In genomic region chr22:29633514-29634312, GRCh38 we compare ENCODE assay signal across 25 cellular contexts. TPM values are rescaled to one million over a fixed set of nuclear protein-coding genes. Genes with fewer than 3 reads are reported as not detected.
DNase-seq lines count a peak whose midpoint lies in the region; ATAC-seq, FAIRE-seq and TF ChIP-seq lines count a peak whose summit lies in the region.
"Had no signal": no experiment of that assay in that cellular context is flagged by ENCODE, and none has a peak within 500 bp of the region (broad histone marks: within the 10 kb centered on the region; RNA-seq: fewer than 3 reads in every experiment).

No MANE protein-coding gene starts in this region.

- no peaks in the 10 kb centered on the region for H3K27me3 Mint-ChIP-seq in natural killer cell treated with Interleukin-12 subunit alpha and Interleukin-12 subunit beta and Interleukin-15 and Interleukin-18, amount 100 ng/mL, for 72 hours
- no peaks in the 10 kb centered on the region for H3K27me3 Mint-ChIP-seq in natural killer cell (ENCODE audit: low read depth in 2 of 2)
- H3K27me3 Mint-ChIP-seq: activated CD4-positive, alpha-beta memory T cell treated with anti-CD3 and anti-CD28 coated beads for 36 hours; brain; stimulated activated naive CD8-positive, alpha-beta T cell treated with anti-CD3 and anti-CD28 coated beads, Interleukin-15, amount 100 ng/mL, for 72 hours had no signal

- H3K4me1 Mint-ChIP-seq in natural killer cell treated with Interleukin-12 subunit alpha and Interleukin-12 subunit beta and Interleukin-15 and Interleukin-18, amount 100 ng/mL, for 72 hours (ENCODE audit: low read depth in 2 of 2), result peaks cover 25 to 39% of the 10 kb centered on the region in 2 donors
- H3K4me1 Mint-ChIP-seq in natural killer cell, result peaks cover 32 to 43% of the 10 kb centered on the region in 2 donors

- H3K4ac ChIP-seq in mesendoderm (ENCODE audit: low read depth, low read length), result no peak overlapping the region

- H2AFZ ChIP-seq in PC-3 (ENCODE audit: low read length) (no peak overlapping the region), K562 (ENCODE audit: low read depth, low read length) (no peak overlapping the region)

- H2BK120ac ChIP-seq in mesendoderm (ENCODE audit: low read depth, low read length), result no peak overlapping the region

- TF ChIP-seq EP300 in K562 (IDR thresholded peaks at IDR 0.05; ENCODE audit: low read length) (no peak), tibial nerve (IDR thresholded peaks at IDR 0.05) (no peak)

- POLR2A ChIA-PET in PC-3 (lab: Charles Lee; ENCODE audit: unreplicated experiment) (no interaction called here), K562 (lab: Yijun Ruan, JAX) (interaction anchor here (0.6 kb wide), 1 partner anchor 627 kb away, joined by 4 read pairs; no protein-coding TSS in a partner anchor)

- H3K4me1 ChIP-seq in PC-3 (ENCODE audit: insufficient read depth, low read length) (peaks cover 60% of the 10 kb centered on the region), K562 (replicated peaks in 1 of 2; ENCODE audit: control insufficient read depth in 2 of 2, insufficient read depth in 2 of 2, low read length in 2 of 2) (peaks cover 0 to 12% of the 10 kb centered on the region in 2 experiments; a peak in 3 of 5 replicates), tibial nerve (peaks cover 0 to 9% (median 0%) of the 10 kb centered on the region in 4 donors), mesendoderm (ENCODE audit: control insufficient read depth, low read depth, low read length) (no peaks in the 10 kb centered on the region)
- H3K4me1 ChIP-seq: colonic mucosa had no signal

- H3K9me1 ChIP-seq in K562 (ENCODE audit: control insufficient read depth, insufficient read depth, low read length), result no peaks in the 10 kb centered on the region

- H2BK15ac ChIP-seq in mesendoderm (replicated peaks; ENCODE audit: low read depth), result no peak overlapping the region

- H2BK5ac ChIP-seq in mesendoderm (ENCODE audit: low read length), result no peak overlapping the region

- in situ Hi-C loops in K562 (cut with MboI), result no loop called here

- H3K27ac ChIP-seq in PC-3 (ENCODE audit: low read length) (peak overlapping the region; percentile 89), K562 (ENCODE audit: extremely low read depth, low read depth, low read length) (no peak overlapping the region), tibial nerve (no peak overlapping the region), mesendoderm (ENCODE audit: low read depth, low read length) (no peak overlapping the region)
- H3K27ac ChIP-seq: colonic mucosa, heart left ventricle, transverse colon had no signal

- no peak for TF ChIP-seq RAD21 in K562 (CRISPR knock-in tag; conservative IDR thresholded peaks at IDR 0.05 in 1 of 2, IDR thresholded peaks at IDR 0.05 in 1 of 2)

- no peak for ATAC-seq in natural killer cell treated with Interleukin-12 subunit alpha and Interleukin-12 subunit beta and Interleukin-15 and Interleukin-18, amount 100 ng/mL, for 72 hours
- no peak for ATAC-seq in natural killer cell
- ATAC-seq in PC-3, result peak; percentile 66
- no peak for ATAC-seq in K562
- ATAC-seq: heart left ventricle; stimulated activated naive CD8-positive, alpha-beta T cell treated with anti-CD3 and anti-CD28 coated beads, Interleukin-15, amount 100 ng/mL, for 72 hours had no signal

- H3K27ac Mint-ChIP-seq in natural killer cell treated with Interleukin-12 subunit alpha and Interleukin-12 subunit beta and Interleukin-15 and Interleukin-18, amount 100 ng/mL, for 72 hours, result peak overlapping the region; percentile 56
- H3K27ac Mint-ChIP-seq in natural killer cell, result peak overlapping the region in 1 of 2 donors; percentile 67
- H3K27ac Mint-ChIP-seq: activated CD4-positive, alpha-beta memory T cell treated with anti-CD3 and anti-CD28 coated beads for 36 hours; brain had no signal

- H3K9me2 ChIP-seq in PC-3 (replicated peaks; ENCODE audit: low read length), result no peaks in the 10 kb centered on the region

- no peaks in the 10 kb centered on the region for H4K20me1 ChIP-seq in PC-3 (ENCODE audit: low read length)
- H4K20me1 ChIP-seq in K562 (replicated peaks; ENCODE audit: control insufficient read depth, insufficient read depth, low read length), result peaks cover 17% of the 10 kb centered on the region; the same call in 1 of the 2 replicates

- H3K56ac ChIP-seq in mesendoderm (ENCODE audit: low read length), result no peak overlapping the region

- H3K79me1 ChIP-seq in mesendoderm (ENCODE audit: low read length), result peaks cover 29% of the 10 kb centered on the region

- H4K5ac ChIP-seq in mesendoderm (ENCODE audit: low read length), result no peak overlapping the region

- peak overlapping the region; percentile 25 for H3K4me3 Mint-ChIP-seq in natural killer cell treated with Interleukin-12 subunit alpha and Interleukin-12 subunit beta and Interleukin-15 and Interleukin-18, amount 100 ng/mL, for 72 hours
- no peak overlapping the region for H3K4me3 Mint-ChIP-seq in natural killer cell
- H3K4me3 Mint-ChIP-seq: activated CD4-positive, alpha-beta memory T cell treated with anti-CD3 and anti-CD28 coated beads for 36 hours; brain; stimulated activated naive CD8-positive, alpha-beta T cell treated with anti-CD3 and anti-CD28 coated beads, Interleukin-15, amount 100 ng/mL, for 72 hours had no signal

- no peak for TF ChIP-seq CTCF in natural killer cell (IDR thresholded peaks at IDR 0.05)
- no peak for TF ChIP-seq CTCF in PC-3 (conservative IDR thresholded peaks at IDR 0.05; ENCODE audit: low read depth, low read length)
- no peak for TF ChIP-seq CTCF in K562 (IDR thresholded peaks at IDR 0.05 in 2 of 3, conservative IDR thresholded peaks at IDR 0.05 in 1 of 3; ENCODE audit: insufficient read depth in 2 of 3, low read depth in 1 of 3, low read length in 3 of 3)
- no peak for TF ChIP-seq CTCF in tibial nerve (IDR thresholded peaks at IDR 0.05)

- no peak overlapping the region for H3K23ac ChIP-seq in mesendoderm (ENCODE audit: low read length)

- no peak for DNase-seq in natural killer cell treated with Interleukin-12 subunit alpha and Interleukin-12 subunit beta and Interleukin-15 and Interleukin-18, amount 100 ng/mL, for 72 hours (ENCODE audit: low spot score)
- DNase-seq in natural killer cell, result no peak
- DNase-seq in PC-3, result peak; percentile 75
- DNase-seq in K562 (ENCODE audit: extremely low read depth in 1 of 4, low spot score in 3 of 4), result peak in 1 of 4 experiments; percentile 12
- DNase-seq in urothelium cell line (ENCODE audit: low spot score), result peak; percentile 30
- no peak for DNase-seq in tibial nerve (ENCODE audit: low spot score in 2 of 2)
- no peak for DNase-seq in DMS53 treated with DMSO at 0.1 percent for 48 hours (lab: John Stamatoyannopoulos, UW; ENCODE audit: unreplicated experiment)
- no peak for DNase-seq in mesendoderm
- DNase-seq: activated CD4-positive, alpha-beta memory T cell treated with anti-CD3 and anti-CD28 coated beads for 36 hours; activated naive CD4-positive, alpha-beta T cell; colonic mucosa; DMS79; HCEC 1CT; heart left ventricle; MG63; NCI-H1694; NCI-H2171 treated with DMSO at 0.1 percent for 48 hours; NCI-H526 treated with DMSO at 0.1 percent for 48 hours; SHP77; small intestine; stimulated activated CD4-positive, alpha-beta T cell treated with anti-CD3 and anti-CD28 coated beads, Interleukin-2, amount 100 ng/mL, for 48 hours; stimulated activated naive CD8-positive, alpha-beta T cell treated with anti-CD3 and anti-CD28 coated beads, Interleukin-15, amount 100 ng/mL, for 72 hours; transverse colon had no signal

- H3K4me3 ChIP-seq in PC-3 (ENCODE audit: low read length) (no peak overlapping the region), K562 (no peak overlapping the region), tibial nerve (no peak overlapping the region), mesendoderm (ENCODE audit: low read length) (no peak overlapping the region)
- H3K4me3 ChIP-seq: colonic mucosa, heart left ventricle, MG63, transverse colon had no signal

- H3K79me2 ChIP-seq in PC-3 (ENCODE audit: low read length) (peaks cover 99% of the 10 kb centered on the region), K562 (ENCODE audit: control insufficient read depth, insufficient read depth, low read length) (peaks cover 52% of the 10 kb centered on the region), mesendoderm (ENCODE audit: control insufficient read depth, insufficient read depth, low read length) (peaks cover 3% of the 10 kb centered on the region)

- BruUV-seq in PC-3 (replicated peaks; lab: Mats Ljungman, UMichigan) (no TSS peak), K562 (replicated peaks; lab: Mats Ljungman, UMichigan) (no TSS peak)

- no peak overlapping the region for H2AK5ac ChIP-seq in mesendoderm (ENCODE audit: low read length)

- H3K4me2 ChIP-seq in PC-3 (ENCODE audit: low read length) (peak overlapping the region; percentile 60), K562 (ENCODE audit: insufficient read depth, low read length) (peak overlapping the region; percentile 7; the same call in 1 of the 2 replicates), mesendoderm (ENCODE audit: low read length) (no peak overlapping the region)

- no peak overlapping the region for H4K8ac ChIP-seq in mesendoderm (ENCODE audit: low read depth, low read length)

- no peak for TF ChIP-seq POLR2A in K562 (conservative IDR thresholded peaks at IDR 0.05)
- no peak for TF ChIP-seq POLR2A in tibial nerve (IDR thresholded peaks at IDR 0.05)

- WGBS in K562 (ENCODE audit: insufficient coverage, low coverage, missing lambda C conversion rate), result 56% methylated on average over 6 of the region's 6 CpGs
- 57 to 59% methylated on average over 6 of the region's 6 CpGs for WGBS in tibial nerve, 2 donors
- WGBS in mesendoderm (ENCODE audit: extremely low coverage, insufficient coverage, low lambda C conversion rate), result no CpG with 5 or more reads among the region's 6 CpGs

- H3K18ac ChIP-seq in mesendoderm (ENCODE audit: low read length), result no peak overlapping the region

- peaks cover 5% of the 10 kb centered on the region for H3K36me3 Mint-ChIP-seq in natural killer cell treated with Interleukin-12 subunit alpha and Interleukin-12 subunit beta and Interleukin-15 and Interleukin-18, amount 100 ng/mL, for 72 hours
- no peaks in the 10 kb centered on the region for H3K36me3 Mint-ChIP-seq in natural killer cell

- H3K9me3 ChIP-seq in PC-3 (ENCODE audit: low read length) (no peaks in the 10 kb centered on the region), K562 (replicated peaks; ENCODE audit: control insufficient read depth, insufficient read depth, low read depth, low read length) (no peaks in the 10 kb centered on the region), tibial nerve (no peaks in the 10 kb centered on the region)
- H3K9me3 ChIP-seq: colonic mucosa, heart left ventricle, MG63, transverse colon had no signal

- peaks cover 26% of the 10 kb centered on the region; the same call in 1 of the 2 replicates for H3K36me3 ChIP-seq in PC-3 (ENCODE audit: low read depth, low read length)
- peaks cover 23% of the 10 kb centered on the region; the same call in 2 of the 3 replicates for H3K36me3 ChIP-seq in K562 (ENCODE audit: control insufficient read depth, insufficient read depth, low read length)
- H3K36me3 ChIP-seq in tibial nerve, result peaks cover 0 to 16% (median 0%) of the 10 kb centered on the region in 3 donors
- H3K36me3 ChIP-seq in mesendoderm (ENCODE audit: control insufficient read depth, insufficient read depth, low read length), result no peaks in the 10 kb centered on the region
- H3K36me3 ChIP-seq: colonic mucosa, transverse colon had no signal

- H3K27me3 ChIP-seq in PC-3 (ENCODE audit: low read length) (no peaks in the 10 kb centered on the region), K562 (ENCODE audit: control insufficient read depth in 2 of 2, insufficient read depth in 2 of 2, low read length in 2 of 2) (no peaks in the 10 kb centered on the region), tibial nerve (no peaks in the 10 kb centered on the region), mesendoderm (ENCODE audit: insufficient read depth, low read length, poor library complexity) (no peaks in the 10 kb centered on the region)
- H3K27me3 ChIP-seq: colonic mucosa, heart left ventricle, MG63, transverse colon had no signal

- H3K9ac ChIP-seq in PC-3 (ENCODE audit: low read length) (peak overlapping the region; percentile 36), K562 (ENCODE audit: insufficient read depth in 1 of 2, low read depth in 2 of 2, low read length in 2 of 2) (no peak overlapping the region), mesendoderm (ENCODE audit: low read length) (no peak overlapping the region)

- intact Hi-C loops in natural killer cell (cut with micrococcal nuclease) (loop anchor here (10.0 kb wide), 1 partner anchor 61 kb away; no protein-coding TSS in a partner anchor), PC-3 (cut with micrococcal nuclease) (loop anchor here (2.0 kb wide), 1 partner anchor 455 kb away; no protein-coding TSS in a partner anchor), K562 (cut with micrococcal nuclease) (loop anchor here (2.0 kb wide), 1 partner anchor 455 kb away; no protein-coding TSS in a partner anchor)

- peaks cover 15% of the 10 kb centered on the region for H3F3A ChIP-seq in PC-3 (ENCODE audit: low read length, unreplicated experiment)

- CTCF ChIA-PET in PC-3 (lab: Charles Lee) (no interaction called here), K562 (lab: Yijun Ruan, JAX; ENCODE audit: low intra/inter-chr PET ratio) (no interaction called here)

- H3K9me3 Mint-ChIP-seq in natural killer cell treated with Interleukin-12 subunit alpha and Interleukin-12 subunit beta and Interleukin-15 and Interleukin-18, amount 100 ng/mL, for 72 hours, result no peaks in the 10 kb centered on the region
- H3K9me3 Mint-ChIP-seq in natural killer cell, result no peaks in the 10 kb centered on the region
- H3K9me3 Mint-ChIP-seq: activated CD4-positive, alpha-beta memory T cell treated with anti-CD3 and anti-CD28 coated beads for 36 hours; brain; stimulated activated naive CD8-positive, alpha-beta T cell treated with anti-CD3 and anti-CD28 coated beads, Interleukin-15, amount 100 ng/mL, for 72 hours had no signal

- FAIRE-seq in K562 (lab: Jason Lieb, UNC) (peak; percentile 32), urothelium cell line (lab: Jason Lieb, UNC) (no peak)
- FAIRE-seq: endometrium, small intestine had no signal

RNA-seq across cellular contexts. Expression of gene NF2, which starts 30.3 kb away (rescaled TPM):
- 10 to 100 TPM; 58.2 to 70.9 TPM for total RNA-seq in natural killer cell treated with Interleukin-12 subunit alpha and Interleukin-12 subunit beta and Interleukin-15 and Interleukin-18, amount 100 ng/mL, for 72 hours
- total RNA-seq in natural killer cell (10 to 100 TPM; 32.4 to 43.8 (median 39.6) TPM), PC-3 (2014; rRNA removed) (113 and 154 TPM in 2 replicates), K562 (2014; rRNA removed) (20.2 and 24.9 TPM in 2 replicates), K562 (2014; rRNA removed; fragmentation: Illumina TruSeq; extraction: Trizol) (21.7 and 22.4 TPM in 2 replicates), K562 (2015; rRNA removed; fragmentation: Illumina TruSeq; extraction: Trizol) (19.5 and 20.0 TPM in 2 replicates), K562 (2021) (32.5 and 33.8 TPM in 2 replicates), tibial nerve (10 to 100 TPM; 24.9 to 39.0 (median 28.8) TPM)
- total RNA-seq in K562 (2011; cell fraction: chromatin; rRNA removed; ENCODE audit: low replicate concordance), result 30.7 and 40.6 TPM in 2 replicates
- 21.0 and 23.7 TPM in 2 replicates for total RNA-seq in K562 (2011; cell fraction: nucleolus; rRNA removed)
- total RNA-seq in K562 (2011; cell fraction: nucleoplasm; rRNA removed), result 26.1 and 26.9 TPM in 2 replicates
- polyA plus RNA-seq in K562 (2011; rRNA removed) (11.8 and 15.2 TPM in 2 replicates), K562 (2014; fragmentation: Illumina TruSeq; extraction: Trizol) (9.1 TPM in 2 replicates), K562 (2014; fragmentation: Nextera tagmentation; extraction: Ambion mirVana) (1 to 10 TPM; 2.2 to 2.8 TPM), K562 (2014; rRNA removed) (11.5 and 14.2 TPM in 2 replicates)
- 9.0 and 14.5 TPM in 2 replicates for polyA plus RNA-seq in K562 (2011; cell fraction: cytosol; rRNA removed)
- polyA plus RNA-seq in K562 (2011; cell fraction: nucleus; rRNA removed), result 6.9 and 8.0 TPM in 2 replicates
- polyA plus RNA-seq in K562 (2012), result 5.3 and 7.7 TPM in 2 replicates
- 28.1 and 37.4 TPM in 2 replicates for polyA minus RNA-seq in K562 (2011; rRNA and poly(A)+ RNA removed)
- 16.1 and 17.8 TPM in 2 replicates for polyA minus RNA-seq in K562 (2011; cell fraction: cytosol; rRNA and poly(A)+ RNA removed)
- polyA minus RNA-seq in K562 (2011; cell fraction: nucleus; rRNA and poly(A)+ RNA removed), result 8.5 and 14.0 TPM in 2 replicates
- polyA plus RNA-seq in mesendoderm (2013, experiment 1 of 2), result 13.7 TPM
- polyA plus RNA-seq in mesendoderm (2013, experiment 2 of 2), result 13.6 TPM

RNA-seq across cellular contexts. Expression of gene NIPSNAP1, which starts 52.8 kb away (rescaled TPM):
- total RNA-seq in natural killer cell treated with Interleukin-12 subunit alpha and Interleukin-12 subunit beta and Interleukin-15 and Interleukin-18, amount 100 ng/mL, for 72 hours, result 10 to 100 TPM; 20.3 to 21.4 TPM
- total RNA-seq in natural killer cell (10 to 100 TPM; 22.4 to 25.3 (median 24.8) TPM), PC-3 (2014; rRNA removed) (68.8 and 75.4 TPM in 2 replicates), K562 (2014; rRNA removed) (22.4 and 27.9 TPM in 2 replicates), K562 (2014; rRNA removed; fragmentation: Illumina TruSeq; extraction: Trizol) (26.0 and 27.3 TPM in 2 replicates), K562 (2015; rRNA removed; fragmentation: Illumina TruSeq; extraction: Trizol) (21.0 and 21.4 TPM in 2 replicates), K562 (2021) (24.1 and 24.8 TPM in 2 replicates), tibial nerve (10 to 100 TPM in 3 of 4 donors, 1 to 10 TPM in 1; 9.0 to 38.5 (median 11.8) TPM)
- total RNA-seq in K562 (2011; cell fraction: chromatin; rRNA removed; ENCODE audit: low replicate concordance), result 25.2 and 45.8 TPM in 2 replicates
- 29.2 and 30.9 TPM in 2 replicates for total RNA-seq in K562 (2011; cell fraction: nucleolus; rRNA removed)
- 33.9 and 44.9 TPM in 2 replicates for total RNA-seq in K562 (2011; cell fraction: nucleoplasm; rRNA removed)
- polyA plus RNA-seq in K562 (2011; rRNA removed) (55.0 and 57.1 TPM in 2 replicates), K562 (2014; fragmentation: Illumina TruSeq; extraction: Trizol) (31.9 and 35.0 TPM in 2 replicates), K562 (2014; fragmentation: Nextera tagmentation; extraction: Ambion mirVana) (10 to 100 TPM; 10.2 to 13.5 TPM), K562 (2014; rRNA removed) (26.4 and 32.0 TPM in 2 replicates)
- 39.0 and 41.9 TPM in 2 replicates for polyA plus RNA-seq in K562 (2011; cell fraction: cytosol; rRNA removed)
- polyA plus RNA-seq in K562 (2011; cell fraction: nucleus; rRNA removed), result 26.0 and 27.4 TPM in 2 replicates
- 27.7 and 40.8 TPM in 2 replicates for polyA plus RNA-seq in K562 (2012)
- 24.9 and 25.8 TPM in 2 replicates for polyA minus RNA-seq in K562 (2011; rRNA and poly(A)+ RNA removed)
- polyA minus RNA-seq in K562 (2011; cell fraction: cytosol; rRNA and poly(A)+ RNA removed), result 19.2 and 21.1 TPM in 2 replicates
- polyA minus RNA-seq in K562 (2011; cell fraction: nucleus; rRNA and poly(A)+ RNA removed), result 7.9 and 11.9 TPM in 2 replicates
- 75.5 TPM for polyA plus RNA-seq in mesendoderm (2013, experiment 1 of 2)
- 78.1 TPM for polyA plus RNA-seq in mesendoderm (2013, experiment 2 of 2)

Comparison
In these comparisons a context has a peak if more than half of its experiments do, and no peak if none do; other contexts are left out.
1. DNase-seq: peak in PC-3 (single experiment) and urothelium cell line (single experiment); none in natural killer cell treated with Interleukin-12 subunit alpha and Interleukin-12 subunit beta and Interleukin-15 and Interleukin-18, amount 100 ng/mL, for 72 hours (single experiment), natural killer cell (single experiment), tibial nerve (0 of 2), DMS53 treated with DMSO at 0.1 percent for 48 hours (single experiment) and mesendoderm (single experiment).